Comparison of ENCODE assay signal across 2 cellular contexts in genomic region chr7:100745184-100745583, GRCh38.
TF ChIP-seq lines count a peak whose summit lies in the region.

No MANE protein-coding gene starts in this region.

TF ChIP-seq in liver, 16 proteins besides CTCF, POLR2A, EP300 and RAD21:
- TF ChIP-seq YY1 (IDR thresholded peaks at IDR 0.05) (no peak), NR2F2 (IDR thresholded peaks at IDR 0.05) (no peak), REST (IDR thresholded peaks at IDR 0.05) (no peak), FOXA1 (IDR thresholded peaks at IDR 0.05) (no peak), SP1 (IDR thresholded peaks at IDR 0.05) (no peak), HNF4G (IDR thresholded peaks at IDR 0.05) (no peak), ZBTB33 (IDR thresholded peaks at IDR 0.05) (no peak), HNF4A (conservative IDR thresholded peaks at IDR 0.05) (no peak), RXRA (IDR thresholded peaks at IDR 0.05) (no peak), GABPA (IDR thresholded peaks at IDR 0.05 in 1 of 2, conservative IDR thresholded peaks at IDR 0.05 in 1 of 2) (no peak), TAF1 (conservative IDR thresholded peaks at IDR 0.05) (no peak), EGR1 (IDR thresholded peaks at IDR 0.05; ENCODE audit: low read depth in 2 of 2) (no peak), MAX (IDR thresholded peaks at IDR 0.05) (no peak), ATF3 (IDR thresholded peaks at IDR 0.05) (no peak)

TF ChIP-seq in HepG2, 621 proteins besides CTCF, POLR2A, EP300 and RAD21:
- TF ChIP-seq PCBP2 (optimal IDR thresholded peaks at IDR 0.05; ENCODE audit: low read depth, low read length, poor library complexity, severe bottlenecking) (no peak), ZMYM4 (CRISPR knock-in tag; IDR thresholded peaks at IDR 0.05) (no peak), ZBTB10 (CRISPR knock-in tag; IDR thresholded peaks at IDR 0.05; ENCODE audit: borderline replicate concordance) (no peak)
